ENCODE assay signal across 7 cellular contexts in genomic region chr1:21174230-21174629, GRCh38. TPM values are rescaled to one million over a fixed set of nuclear protein-coding genes. Genes with fewer than 3 reads are reported as not detected.
A peak's percentile ranks its signal among the peaks of the same experiment; 100 is the strongest.
DNase-seq lines count a peak whose midpoint lies in the region; ATAC-seq and TF ChIP-seq lines count a peak whose summit lies in the region.

No MANE protein-coding gene starts in this region.

- H3K36me3 Mint-ChIP-seq in activated CD8-positive, alpha-beta T cell treated with anti-CD3 and anti-CD28 coated beads for 36 hours (ENCODE audit: low read depth): peaks cover 32% of the 10 kb centered on the region
- peaks cover 36% of the 10 kb centered on the region for H3K36me3 Mint-ChIP-seq in stimulated activated effector memory CD8-positive, alpha-beta T cell treated with anti-CD3 and anti-CD28 coated beads, Interleukin-12 subunit alpha, Interleukin-12 subunit beta, amount 100 ng/mL, for 72 hours

- H3K36me3 ChIP-seq in HEK293 (ENCODE audit: control insufficient read depth in 2 of 2, insufficient read depth in 1 of 2, low read length in 2 of 2): peaks cover 12 to 37% of the 10 kb centered on the region in 2 experiments

- DNase-seq in activated CD8-positive, alpha-beta T cell treated with anti-CD3 and anti-CD28 coated beads for 36 hours: no peak
- no peak for DNase-seq in stimulated activated effector memory CD8-positive, alpha-beta T cell treated with anti-CD3 and anti-CD28 coated beads, Interleukin-12 subunit alpha, Interleukin-12 subunit beta, amount 100 ng/mL, for 72 hours (ENCODE audit: low spot score in 2 of 2)
- no peak for DNase-seq in activated CD4-positive, alpha-beta T cell treated with anti-CD3 and anti-CD28 coated beads for 48 hours

- peaks cover 7% of the 10 kb centered on the region; the same call in 1 of the 2 replicates for H3K4me1 ChIP-seq in HEK293 (ENCODE audit: control insufficient read depth, insufficient read depth, low read length)

- TF ChIP-seq CTCF in HEK293 (tag by site-specific recombination; IDR thresholded peaks at IDR 0.05): no peak
- TF ChIP-seq CTCF in activated CD8-positive, alpha-beta T cell treated with anti-CD3 and anti-CD28 coated beads for 36 hours (IDR thresholded peaks at IDR 0.05): no peak

- H3K27ac ChIP-seq in HEK293 (ENCODE audit: extremely low read depth, low read depth, low read length): no peak overlapping the region

- peaks cover 32% of the 10 kb centered on the region for H3K4me1 Mint-ChIP-seq in activated CD8-positive, alpha-beta T cell treated with anti-CD3 and anti-CD28 coated beads for 36 hours (ENCODE audit: low read depth)
- peaks cover 35% of the 10 kb centered on the region for H3K4me1 Mint-ChIP-seq in stimulated activated effector memory CD8-positive, alpha-beta T cell treated with anti-CD3 and anti-CD28 coated beads, Interleukin-12 subunit alpha, Interleukin-12 subunit beta, amount 100 ng/mL, for 72 hours

- POLR2A ChIA-PET in HEK293 (lab: Yijun Ruan, JAX): interaction anchor here (1.0 to 1.1 kb wide), 3 partner anchors 17 to 388 kb away, joined by 3 to 6 read pairs (median 4); partner anchors contain the start of gene HP1BP3
- POLR2A ChIA-PET in activated CD8-positive, alpha-beta T cell treated with anti-CD3 and anti-CD28 coated beads for 36 hours (lab: Charles Lee): interaction anchor here (0.7 to 1.1 kb wide), 4 partner anchors 21 to 388 kb away, joined by 3 to 4 read pairs (median 3); no protein-coding TSS in a partner anchor

- H3K9me3 ChIP-seq in HEK293 (ENCODE audit: control insufficient read depth, insufficient read depth, low read depth, low read length): no peaks in the 10 kb centered on the region

- no peaks in the 10 kb centered on the region for H3K9me3 Mint-ChIP-seq in activated CD8-positive, alpha-beta T cell treated with anti-CD3 and anti-CD28 coated beads for 36 hours
- H3K9me3 Mint-ChIP-seq in stimulated activated effector memory CD8-positive, alpha-beta T cell treated with anti-CD3 and anti-CD28 coated beads, Interleukin-12 subunit alpha, Interleukin-12 subunit beta, amount 100 ng/mL, for 72 hours: no peaks in the 10 kb centered on the region

- H3K27ac Mint-ChIP-seq in activated CD8-positive, alpha-beta T cell treated with anti-CD3 and anti-CD28 coated beads for 36 hours: peak overlapping the region; percentile 92
- peak overlapping the region; percentile 93 for H3K27ac Mint-ChIP-seq in stimulated activated effector memory CD8-positive, alpha-beta T cell treated with anti-CD3 and anti-CD28 coated beads, Interleukin-12 subunit alpha, Interleukin-12 subunit beta, amount 100 ng/mL, for 72 hours

- no peaks in the 10 kb centered on the region for H3K27me3 Mint-ChIP-seq in activated CD8-positive, alpha-beta T cell treated with anti-CD3 and anti-CD28 coated beads for 36 hours

- CTCF ChIA-PET in HEK293 (lab: Yijun Ruan, JAX): no interaction called here
- CTCF ChIA-PET in activated CD8-positive, alpha-beta T cell treated with anti-CD3 and anti-CD28 coated beads for 36 hours (lab: Charles Lee): interaction anchor here (0.6 to 1.0 kb wide), 2 partner anchors 477 to 933 kb away, joined by 3 read pairs; no protein-coding TSS in a partner anchor

- no peak for ATAC-seq in activated CD8-positive, alpha-beta T cell treated with anti-CD3 and anti-CD28 coated beads for 36 hours
- ATAC-seq in stimulated activated effector memory CD8-positive, alpha-beta T cell treated with anti-CD3 and anti-CD28 coated beads, Interleukin-12 subunit alpha, Interleukin-12 subunit beta, amount 100 ng/mL, for 72 hours: no peak
- ATAC-seq in HG03280 (IDR thresholded peaks at IDR 0.05; ENCODE audit: unreplicated experiment): no peak
- no peak for ATAC-seq in GM21529 (IDR thresholded peaks at IDR 0.05; ENCODE audit: unreplicated experiment)

- H3K4me3 Mint-ChIP-seq in activated CD8-positive, alpha-beta T cell treated with anti-CD3 and anti-CD28 coated beads for 36 hours: peak overlapping the region; percentile 77
- H3K4me3 Mint-ChIP-seq in stimulated activated effector memory CD8-positive, alpha-beta T cell treated with anti-CD3 and anti-CD28 coated beads, Interleukin-12 subunit alpha, Interleukin-12 subunit beta, amount 100 ng/mL, for 72 hours: peak overlapping the region; percentile 87

- intact Hi-C loops in activated CD8-positive, alpha-beta T cell treated with anti-CD3 and anti-CD28 coated beads for 36 hours (cut with micrococcal nuclease): no loop called here

- H3K4me3 ChIP-seq in HEK293 (ENCODE audit: low read depth, low read length) (peak overlapping the region; percentile 93), iPS-11a (ENCODE audit: low read depth, low read length) (peak overlapping the region; percentile 83)

TF ChIP-seq in HEK293, 187 proteins besides CTCF, POLR2A, EP300 and RAD21:
- TF ChIP-seq ELK4 (IDR thresholded peaks at IDR 0.05; ENCODE audit: borderline replicate concordance, low read depth, low read length) (no peak), ZNF155 (tag by site-specific recombination; IDR thresholded peaks at IDR 0.05) (no peak), ZNF2 (tag by site-specific recombination; IDR thresholded peaks at IDR 0.05) (0 out of 2 replicates have a peak, but pooled peaks have one; percentile 25), KLF9 (tag by site-specific recombination; IDR thresholded peaks at IDR 0.05; ENCODE audit: low read depth) (no peak)

RNA-seq across cellular contexts. Expression of gene EIF4G3, which starts 2.5 kb away (rescaled TPM):
- total RNA-seq in activated CD8-positive, alpha-beta T cell treated with anti-CD3 and anti-CD28 coated beads for 36 hours: 10 to 100 TPM; 48.2 to 48.4 TPM
